Comparison of ENCODE assay signal across 31 cellular contexts in genomic region chr11:66566221-66566620, GRCh38. TPM values are rescaled to one million over a fixed set of nuclear protein-coding genes. Genes with fewer than 3 reads are reported as not detected.
"Had no signal": no experiment of that assay in that cellular context is flagged by ENCODE, and none has a peak within 500 bp of the region (broad histone marks: within the 10 kb centered on the region; RNA-seq: fewer than 3 reads in every experiment).

No MANE protein-coding gene starts in this region.

- H3K4me3 Mint-ChIP-seq: activated CD4-positive, alpha-beta memory T cell treated with anti-CD3 and anti-CD28 coated beads, Interleukin-2, amount 10 ng/mL, durations not matched to agents 7 days and 5 days; activated naive CD8-positive, alpha-beta T cell treated with anti-CD3 and anti-CD28 coated beads for 36 hours; nephron progenitor cell; type B pancreatic cell had no signal

- H3K36me3 ChIP-seq: brain microvascular endothelial cell, left lung, lower lobe of right lung, uterus had no signal

- H3K4me1 ChIP-seq: parathyroid adenoma had no signal

- H3K4me3 ChIP-seq: ascending aorta, gastroesophageal sphincter, left lung, lower lobe of right lung, psoas muscle, sigmoid colon, uterus had no signal

- H3K27ac Mint-ChIP-seq: activated CD4-positive, alpha-beta memory T cell treated with anti-CD3 and anti-CD28 coated beads, Interleukin-2, amount 10 ng/mL, durations not matched to agents 7 days and 5 days; activated naive CD8-positive, alpha-beta T cell treated with anti-CD3 and anti-CD28 coated beads for 36 hours; activated T-cell treated with anti-CD3 and anti-CD28 coated beads, Interleukin-2, amount 50 U/mL, for 24 hours; nephron progenitor cell; stimulated activated memory B cell treated with anti-CD40 and anti-IgM and Interleukin-4, amounts not matched to agents 10 μg/mL and 1 μg/mL and 100 μg/mL, for 72 hours; stimulated activated naive CD8-positive, alpha-beta T cell treated with anti-CD3 and anti-CD28 coated beads, Interleukin-15, amount 100 ng/mL, for 72 hours; type B pancreatic cell had no signal

- DNase-seq: activated CD4-positive, alpha-beta memory T cell treated with anti-CD3 and anti-CD28 coated beads, Interleukin-2, amount 10 ng/mL, durations not matched to agents 7 days and 5 days; activated CD4-positive, alpha-beta T cell treated with anti-CD3 and anti-CD28 coated beads for 48 hours; activated CD8-positive, alpha-beta memory T cell treated with anti-CD3 and anti-CD28 coated beads, Interleukin-2, amount 50 U/mL, for 48 hours; activated naive CD8-positive, alpha-beta T cell treated with anti-CD3 and anti-CD28 coated beads for 36 hours; activated T-cell treated with anti-CD3 and anti-CD28 coated beads, Interleukin-2, amount 50 U/mL, for 24 hours; brain microvascular endothelial cell; caudate nucleus; head of caudate nucleus; lower lobe of right lung; mesenchymal stem cell; nephron progenitor cell; nucleus accumbens; psoas muscle; sigmoid colon; small intestine; stimulated activated CD4-positive, alpha-beta T cell treated with anti-CD3 and anti-CD28 coated beads, Interleukin-4, amount 100 ng/mL, for 24 hours; stimulated activated naive CD8-positive, alpha-beta T cell treated with anti-CD3 and anti-CD28 coated beads, Interleukin-15, amount 100 ng/mL, for 72 hours; substantia nigra; T1000; uterus; WERI-Rb-1 had no signal

- H3K79me2 ChIP-seq: parathyroid adenoma had no signal

- H3K9me3 Mint-ChIP-seq: activated CD4-positive, alpha-beta memory T cell treated with anti-CD3 and anti-CD28 coated beads, Interleukin-2, amount 10 ng/mL, durations not matched to agents 7 days and 5 days; activated naive CD8-positive, alpha-beta T cell treated with anti-CD3 and anti-CD28 coated beads for 36 hours; activated T-cell treated with anti-CD3 and anti-CD28 coated beads, Interleukin-2, amount 50 U/mL, for 24 hours; nephron progenitor cell; stimulated activated memory B cell treated with anti-CD40 and anti-IgM and Interleukin-4, amounts not matched to agents 10 μg/mL and 1 μg/mL and 100 μg/mL, for 72 hours; stimulated activated naive CD8-positive, alpha-beta T cell treated with anti-CD3 and anti-CD28 coated beads, Interleukin-15, amount 100 ng/mL, for 72 hours; type B pancreatic cell had no signal

- H3K27me3 Mint-ChIP-seq: activated naive CD8-positive, alpha-beta T cell treated with anti-CD3 and anti-CD28 coated beads for 36 hours; activated T-cell treated with anti-CD3 and anti-CD28 coated beads, Interleukin-2, amount 50 U/mL, for 24 hours; stimulated activated naive CD8-positive, alpha-beta T cell treated with anti-CD3 and anti-CD28 coated beads, Interleukin-15, amount 100 ng/mL, for 72 hours; type B pancreatic cell had no signal

- H3K27ac ChIP-seq: ascending aorta, brain microvascular endothelial cell, gastroesophageal sphincter, left lung, lower lobe of right lung, parathyroid adenoma, sigmoid colon, uterus, WERI-Rb-1 had no signal

- H2AFZ ChIP-seq: parathyroid adenoma had no signal

- H3K9me3 ChIP-seq: ascending aorta, gastroesophageal sphincter, left lung, lower lobe of right lung, psoas muscle, sigmoid colon, uterus had no signal

- H3K36me3 Mint-ChIP-seq: activated naive CD8-positive, alpha-beta T cell treated with anti-CD3 and anti-CD28 coated beads for 36 hours; stimulated activated memory B cell treated with anti-CD40 and anti-IgM and Interleukin-4, amounts not matched to agents 10 μg/mL and 1 μg/mL and 100 μg/mL, for 72 hours; type B pancreatic cell had no signal

- H3K27me3 ChIP-seq: ascending aorta, brain microvascular endothelial cell, gastroesophageal sphincter, sigmoid colon, uterus had no signal

RNA-seq across cellular contexts. Expression of gene CTSF, which starts 2.2 kb away (rescaled TPM):
- total RNA-seq: chondrocyte had no signal

RNA-seq across cellular contexts. Expression of gene ACTN3, which starts 19.5 kb away (rescaled TPM):
- total RNA-seq: ascending aorta; fibroblast of villous mesenchyme; gastroesophageal sphincter; T-helper 1 cell treated with Interleukin-12 subunit alpha and Interleukin-12 subunit beta and Interleukin-4 antibody, amounts not matched to agents 30 ng/mL and 1 ng/mL, for 36 hours had no signal
- polyA plus RNA-seq: fibroblast of lung, sigmoid colon had no signal

RNA-seq across cellular contexts. Expression of gene CCDC87, which starts 26.6 kb away (rescaled TPM):
- total RNA-seq: activated CD4-positive, alpha-beta memory T cell treated with anti-CD3 and anti-CD28 coated beads, Interleukin-2, amount 10 ng/mL, durations not matched to agents 7 days and 5 days had no signal
